Comparison of ENCODE assay signal across 22 cellular contexts in genomic region chr3:164620956-164621355, GRCh38.
A peak's percentile ranks its signal among the peaks of the same experiment; 100 is the strongest.
DNase-seq lines count a peak whose midpoint lies in the region; ATAC-seq and TF ChIP-seq lines count a peak whose summit lies in the region.
"Had no signal": no experiment of that assay in that cellular context is flagged by ENCODE, and none has a peak within 500 bp of the region (broad histone marks: within the 10 kb centered on the region; RNA-seq: fewer than 3 reads in every experiment).

No MANE protein-coding gene starts in this region.

- no peaks in the 10 kb centered on the region for H3K9me3 ChIP-seq in SU-DHL-6 (ENCODE audit: insufficient read depth, low read length)
- H3K9me3 ChIP-seq: BE2C, BLaER1 had no signal

- no peaks in the 10 kb centered on the region for H3K27me3 ChIP-seq in SU-DHL-6 (ENCODE audit: low read length)
- H3K27me3 ChIP-seq: BE2C, BLaER1 had no signal

- H3K9me2 ChIP-seq in SU-DHL-6 (replicated peaks; ENCODE audit: insufficient read depth, low read length), result no peaks in the 10 kb centered on the region

- peak overlapping the region; percentile 57 for H2AFZ ChIP-seq in SU-DHL-6 (ENCODE audit: low read depth, low read length, severe bottlenecking)

- no peaks in the 10 kb centered on the region for H3K4me1 Mint-ChIP-seq in natural killer cell
- H3K4me1 Mint-ChIP-seq: CD14-positive monocyte; CD4-positive, alpha-beta memory T cell; CD4-positive, CD25-positive, alpha-beta regulatory T cell; CD8-positive, alpha-beta memory T cell had no signal

- no peaks in the 10 kb centered on the region for H3K79me2 ChIP-seq in SU-DHL-6 (ENCODE audit: insufficient read depth, low read length)

- H3K27me3 Mint-ChIP-seq in natural killer cell (ENCODE audit: low read depth in 2 of 2), result no peaks in the 10 kb centered on the region
- H3K27me3 Mint-ChIP-seq: CD4-positive, alpha-beta memory T cell; CD4-positive, CD25-positive, alpha-beta regulatory T cell; CD8-positive, alpha-beta memory T cell had no signal

- no peaks in the 10 kb centered on the region for H3K36me3 Mint-ChIP-seq in natural killer cell
- H3K36me3 Mint-ChIP-seq: CD14-positive monocyte; CD4-positive, alpha-beta memory T cell; CD4-positive, CD25-positive, alpha-beta regulatory T cell; CD8-positive, alpha-beta memory T cell had no signal

- no peaks in the 10 kb centered on the region for H3F3A ChIP-seq in SU-DHL-6 (ENCODE audit: insufficient read depth)

- H4K20me1 ChIP-seq in SU-DHL-6 (ENCODE audit: low read depth, low read length), result no peaks in the 10 kb centered on the region
- H4K20me1 ChIP-seq: BLaER1 had no signal

- DNase-seq in natural killer cell (no peak), GM03348 (ENCODE audit: low spot score) (no peak)
- DNase-seq: 8988T; ACHN; BE2C; C1 segment of cervical spinal cord; CD4-positive, alpha-beta memory T cell; CD4-positive, CD25-positive, alpha-beta regulatory T cell; CD8-positive, alpha-beta memory T cell; COR-L47; DMS 273 treated with DMSO at 0.1 percent for 48 hours; DMS153; DMS53; DMS79; DND-41; EL; GDM1 had no signal

- TF ChIP-seq CTCF in SU-DHL-6 (IDR thresholded peaks at IDR 0.05; ENCODE audit: insufficient read depth, low read length, poor library complexity, severe bottlenecking) (no peak), natural killer cell (IDR thresholded peaks at IDR 0.05) (no peak)

- no peak overlapping the region for H3K9ac ChIP-seq in SU-DHL-6 (ENCODE audit: low read length)
- H3K9ac ChIP-seq: BLaER1 had no signal

- no peak overlapping the region for H3K27ac Mint-ChIP-seq in natural killer cell
- H3K27ac Mint-ChIP-seq: CD14-positive monocyte; CD4-positive, alpha-beta memory T cell; CD4-positive, CD25-positive, alpha-beta regulatory T cell; CD8-positive, alpha-beta memory T cell had no signal

- peak; percentile 71 for ATAC-seq in GM18868 (IDR thresholded peaks at IDR 0.05; ENCODE audit: unreplicated experiment)
- no peak for ATAC-seq in GM19452 (IDR thresholded peaks at IDR 0.05; ENCODE audit: unreplicated experiment)
- ATAC-seq in natural killer cell, result no peak

- H3K4me3 Mint-ChIP-seq in natural killer cell, result no peak overlapping the region
- H3K4me3 Mint-ChIP-seq: CD14-positive monocyte; CD4-positive, alpha-beta memory T cell; CD4-positive, CD25-positive, alpha-beta regulatory T cell; CD8-positive, alpha-beta memory T cell had no signal

- H3K4me2 ChIP-seq in SU-DHL-6 (ENCODE audit: low read depth, low read length, poor library complexity, severe bottlenecking), result no peak overlapping the region
- H3K4me2 ChIP-seq: BLaER1 had no signal

- H3K27ac ChIP-seq in SU-DHL-6 (ENCODE audit: low read depth, low read length), result no peak overlapping the region
- H3K27ac ChIP-seq: BLaER1 had no signal

- H3K36me3 ChIP-seq in SU-DHL-6 (ENCODE audit: low read length), result no peaks in the 10 kb centered on the region
- H3K36me3 ChIP-seq: BE2C, BLaER1 had no signal

- H3K4me3 ChIP-seq in SU-DHL-6 (ENCODE audit: insufficient read depth, low read length, poor library complexity, severe bottlenecking), result no peak overlapping the region
- H3K4me3 ChIP-seq: BLaER1 had no signal

- H3K9me3 Mint-ChIP-seq in natural killer cell, result peaks cover 4 to 11% of the 10 kb centered on the region in 2 donors

- intact Hi-C loops in natural killer cell (cut with micrococcal nuclease), result no loop called here
